In genomic region chr9:3848445-3849114, GRCh38 we compare ENCODE assay signal across 12 cellular contexts.
A peak's percentile ranks its signal among the peaks of the same experiment; 100 is the strongest.
DNase-seq lines count a peak whose midpoint lies in the region; FAIRE-seq and TF ChIP-seq lines count a peak whose summit lies in the region.
"Had no signal": no experiment of that assay in that cellular context is flagged by ENCODE, and none has a peak within 500 bp of the region (broad histone marks: within the 10 kb centered on the region; RNA-seq: fewer than 3 reads in every experiment).

No MANE protein-coding gene starts in this region.

- H3K27me3 Mint-ChIP-seq in nephron progenitor cell (ENCODE audit: low read depth, poor library complexity) = no peaks in the 10 kb centered on the region

- H3K9ac ChIP-seq in H1 (replicated peaks in 1 of 4; ENCODE audit: extremely low read depth in 1 of 4, low read depth in 3 of 4, low read length in 3 of 4) = no peak overlapping the region

- no peak overlapping the region for H2BK20ac ChIP-seq in H1 (ENCODE audit: low read length)

- peaks cover 0 to 5% (median 2%) of the 10 kb centered on the region in 4 experiments; a peak in 4 of 7 replicates for H3K4me1 ChIP-seq in H1 (replicated peaks in 1 of 4; ENCODE audit: control insufficient read depth in 3 of 4, insufficient read depth in 4 of 4, low read length in 3 of 4)
- H3K4me1 ChIP-seq: testis had no signal

- H3K18ac ChIP-seq in H1 (ENCODE audit: extremely low read depth, low read length) = no peak overlapping the region

- TF ChIP-seq POLR2A in H1 (IDR thresholded peaks at IDR 0.05; ENCODE audit: control extremely low read depth in 1 of 2, low read depth in 2 of 2, low read length in 2 of 2) = no peak

- no peaks in the 10 kb centered on the region for H3K23me2 ChIP-seq in H1 (ENCODE audit: low read depth, low read length)

- POLR2A ChIA-PET in H1 (lab: Charles Lee; ENCODE audit: partially characterized antibody) = no interaction called here

- H2BK120ac ChIP-seq in H1 (replicated peaks; ENCODE audit: low read depth, low read length) = no peak overlapping the region

- no peak for TF ChIP-seq EP300 in H1 (IDR thresholded peaks at IDR 0.05; ENCODE audit: borderline replicate concordance in 1 of 2, low read depth in 2 of 2, low read length in 2 of 2)

- no peak overlapping the region for H3K23ac ChIP-seq in H1 (ENCODE audit: insufficient read length)

- no peaks in the 10 kb centered on the region for H3K79me2 ChIP-seq in H1 (ENCODE audit: control insufficient read depth in 1 of 2, insufficient read depth in 2 of 2, low read length in 2 of 2)

- no peak overlapping the region for H3K14ac ChIP-seq in H1 (ENCODE audit: insufficient read length)

- H2BK15ac ChIP-seq in H1 (ENCODE audit: low read length) = no peak overlapping the region

- no peaks in the 10 kb centered on the region for H3K27me3 ChIP-seq in H1 (replicated peaks in 1 of 4; ENCODE audit: control insufficient read depth in 3 of 4, extremely low read depth in 1 of 4, insufficient read depth in 3 of 4, low read length in 3 of 4)
- H3K27me3 ChIP-seq: testis had no signal

- H3K36me3 ChIP-seq in H1 (ENCODE audit: control insufficient read depth in 2 of 4, insufficient read depth in 4 of 4, low read length in 3 of 4) = no peaks in the 10 kb centered on the region

- no peaks in the 10 kb centered on the region for H4K20me1 ChIP-seq in H1 (replicated peaks in 1 of 2; ENCODE audit: control insufficient read depth in 1 of 2, insufficient read depth in 2 of 2, low read length in 2 of 2)

- no peak overlapping the region for H3K27ac ChIP-seq in H1 (ENCODE audit: low read depth, low read length)
- H3K27ac ChIP-seq: testis had no signal

- H2BK5ac ChIP-seq in H1 (ENCODE audit: low read depth, low read length) = no peak overlapping the region

- no peak overlapping the region for H2AK5ac ChIP-seq in H1 (ENCODE audit: low read depth, low read length)

- H3K4me3 ChIP-seq in H1 (ENCODE audit: extremely low read depth in 1 of 4, insufficient read depth in 2 of 4, low read depth in 3 of 4, low read length in 4 of 4) = no peak overlapping the region
- H3K4me3 ChIP-seq: testis had no signal

- H3K27ac Mint-ChIP-seq in nephron progenitor cell = no peak overlapping the region
- H3K27ac Mint-ChIP-seq: activated T-cell treated with anti-CD3 and anti-CD28 coated beads, Interleukin-2, amount 50 U/mL, for 72 hours; effector memory CD8-positive, alpha-beta T cell had no signal

- no peak overlapping the region for H4K8ac ChIP-seq in H1 (ENCODE audit: extremely low read depth, insufficient read depth, low read length)

- H3K36me3 Mint-ChIP-seq in nephron progenitor cell (ENCODE audit: low read depth) = no peaks in the 10 kb centered on the region

- H3K9me3 Mint-ChIP-seq in nephron progenitor cell = no peaks in the 10 kb centered on the region
- H3K9me3 Mint-ChIP-seq: activated T-cell treated with anti-CD3 and anti-CD28 coated beads, Interleukin-2, amount 50 U/mL, for 72 hours; effector memory CD8-positive, alpha-beta T cell had no signal

- peak overlapping the region; percentile 8 for H3K4ac ChIP-seq in H1 (replicated peaks; ENCODE audit: insufficient read length, low read depth, low read length)

- CTCF ChIA-PET in H1 (lab: Charles Lee; ENCODE audit: partially characterized antibody) = interaction anchor here (0.5 to 2.1 kb wide), 19 partner anchors 8 to 356 kb away, joined by 3 to 22 read pairs (median 4); no protein-coding TSS in a partner anchor

- H3K4me1 Mint-ChIP-seq in nephron progenitor cell = peaks cover 42% of the 10 kb centered on the region

- peak; percentile 91 for FAIRE-seq in G401.6 (lab: Jason Lieb, UNC)
- peak; percentile 36 for FAIRE-seq in H1 (lab: Jason Lieb, UNC)

- H3K79me1 ChIP-seq in H1 (ENCODE audit: low read depth, low read length) = no peaks in the 10 kb centered on the region

- DNase-seq in NCI-H526 (lab: John Stamatoyannopoulos, UW) = peak; percentile 48 to 53
- peak; percentile 47 to 78 for DNase-seq in H1 (ENCODE audit: low read depth in 1 of 2, low spot score in 2 of 2)
- peak; percentile 66 for DNase-seq in nephron progenitor cell
- no peak for DNase-seq in germinal center (ENCODE audit: low spot score)
- DNase-seq in hepatic stellate cell (ENCODE audit: low spot score) = no peak
- DNase-seq in epidermal melanocyte (ENCODE audit: insufficient read length, low spot score) = no peak
- no peak for DNase-seq in NCI-H1048 (lab: John Stamatoyannopoulos, UW)
- DNase-seq: activated T-cell treated with anti-CD3 and anti-CD28 coated beads, Interleukin-2, amount 50 U/mL, for 72 hours; effector memory CD8-positive, alpha-beta T cell; NCI-H2227 treated with DMSO at 0.1 percent for 48 hours; testis had no signal

- no peak overlapping the region for H4K5ac ChIP-seq in H1 (ENCODE audit: insufficient read length, low read depth, low read length)

- H3K4me2 ChIP-seq in H1 (ENCODE audit: insufficient read depth in 1 of 2, low read depth in 2 of 2, low read length in 2 of 2) = no peak overlapping the region

- TF ChIP-seq CTCF in H1 (IDR thresholded peaks at IDR 0.05; ENCODE audit: control extremely low read depth in 1 of 3, insufficient read depth in 1 of 3, low read depth in 1 of 3, low read length in 3 of 3) (peak; percentile 63 to 77 (median 72)), nephron progenitor cell (IDR thresholded peaks at IDR 0.05) (peak; percentile 46)

- WGBS in H1 (ENCODE audit: extremely low coverage in 1 of 2, insufficient coverage in 1 of 2, insufficient read length in 1 of 2, insufficient replicate concordance in 2 of 2, low coverage in 1 of 2, low lambda C conversion rate in 2 of 2, missing lambda C conversion rate in 1 of 2), 2 experiments = 67% methylated on average over 9 of the region's 9 CpGs; no CpG with 5 or more reads in 1 of the 2 experiments

- H3K9me3 ChIP-seq in H1 (ENCODE audit: insufficient read depth in 2 of 2, low read depth in 1 of 2, low read length in 1 of 2) = no peaks in the 10 kb centered on the region
- H3K9me3 ChIP-seq: testis had no signal

- H2BK12ac ChIP-seq in H1 (ENCODE audit: low read depth, low read length) = no peak overlapping the region

- TF ChIP-seq RAD21 in H1 (IDR thresholded peaks at IDR 0.05 in 1 of 2, conservative IDR thresholded peaks at IDR 0.05 in 1 of 2; ENCODE audit: low read depth in 2 of 2, low read length in 2 of 2) = peak; percentile 70 to 81

- peak overlapping the region; percentile 39 for H4K91ac ChIP-seq in H1 (replicated peaks; ENCODE audit: insufficient read length, low read length)

- H3K4me3 Mint-ChIP-seq in nephron progenitor cell = no peak overlapping the region
- H3K4me3 Mint-ChIP-seq: activated T-cell treated with anti-CD3 and anti-CD28 coated beads, Interleukin-2, amount 50 U/mL, for 72 hours; effector memory CD8-positive, alpha-beta T cell had no signal

- H2AFZ ChIP-seq in H1 (ENCODE audit: low read length) = peak overlapping the region; percentile 97

- no peak overlapping the region for H3K56ac ChIP-seq in H1 (replicated peaks; ENCODE audit: insufficient read length, low read depth, low read length)

TF ChIP-seq in H1, 55 proteins besides CTCF, POLR2A, EP300 and RAD21:
- no peak for TF ChIP-seq BACH1 (IDR thresholded peaks at IDR 0.05; ENCODE audit: low read length)
- TF ChIP-seq CEBPB (IDR thresholded peaks at IDR 0.05; ENCODE audit: low read depth, low read length) = peak; percentile 68
- 0 out of 2 replicates have a peak, but pooled peaks have one; percentile 2 for TF ChIP-seq SRF (IDR thresholded peaks at IDR 0.05; ENCODE audit: low read depth, low read length)
- TF ChIP-seq MAX (IDR thresholded peaks at IDR 0.05) = peak; percentile 36; the same call in 1 of the 2 replicates
TF ChIP-seq in H1: peak in this region for 3.

Comparison
In these comparisons a context has a peak if more than half of its experiments do, and no peak if none do; other contexts are left out.
1. DNase-seq: peak in NCI-H526 (2 of 2), H1 (2 of 2) and nephron progenitor cell (single experiment); none in germinal center (single experiment), hepatic stellate cell (single experiment), epidermal melanocyte (single experiment) and NCI-H1048 (single experiment).